1 cellular context compared by ENCODE assay signal in the genomic region with DNA sequence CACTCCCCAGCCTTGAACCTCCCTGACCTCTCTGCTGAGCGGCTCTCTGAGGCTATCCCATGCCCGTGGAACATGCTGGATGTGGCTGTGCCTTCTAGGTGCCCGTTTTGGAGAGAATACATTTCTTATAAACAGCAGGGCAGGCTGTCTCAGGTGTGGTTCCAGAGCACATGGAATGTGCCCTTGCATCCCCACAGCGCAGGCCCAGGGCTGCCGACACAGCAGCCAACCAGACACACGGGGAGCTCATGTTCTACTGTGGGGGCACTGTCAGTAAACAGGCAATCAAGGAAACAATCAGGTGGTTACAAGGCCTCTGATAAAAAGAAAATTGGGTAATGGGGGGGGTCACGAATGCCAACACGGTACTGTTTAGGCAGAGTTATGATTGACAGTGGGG.
TF ChIP-seq lines count a peak whose summit lies in the region.

No MANE protein-coding gene starts in this region.

TF ChIP-seq in HEK293T, 16 proteins besides CTCF, POLR2A, EP300 and RAD21:
- TF ChIP-seq PKNOX1 (IDR thresholded peaks at IDR 0.05): 0 out of 2 replicates have a peak, but pooled peaks have one; percentile 9
- TF ChIP-seq FOXA1 (IDR thresholded peaks at IDR 0.05): no peak
